8 cellular contexts compared by ENCODE assay signal in the genomic region with DNA sequence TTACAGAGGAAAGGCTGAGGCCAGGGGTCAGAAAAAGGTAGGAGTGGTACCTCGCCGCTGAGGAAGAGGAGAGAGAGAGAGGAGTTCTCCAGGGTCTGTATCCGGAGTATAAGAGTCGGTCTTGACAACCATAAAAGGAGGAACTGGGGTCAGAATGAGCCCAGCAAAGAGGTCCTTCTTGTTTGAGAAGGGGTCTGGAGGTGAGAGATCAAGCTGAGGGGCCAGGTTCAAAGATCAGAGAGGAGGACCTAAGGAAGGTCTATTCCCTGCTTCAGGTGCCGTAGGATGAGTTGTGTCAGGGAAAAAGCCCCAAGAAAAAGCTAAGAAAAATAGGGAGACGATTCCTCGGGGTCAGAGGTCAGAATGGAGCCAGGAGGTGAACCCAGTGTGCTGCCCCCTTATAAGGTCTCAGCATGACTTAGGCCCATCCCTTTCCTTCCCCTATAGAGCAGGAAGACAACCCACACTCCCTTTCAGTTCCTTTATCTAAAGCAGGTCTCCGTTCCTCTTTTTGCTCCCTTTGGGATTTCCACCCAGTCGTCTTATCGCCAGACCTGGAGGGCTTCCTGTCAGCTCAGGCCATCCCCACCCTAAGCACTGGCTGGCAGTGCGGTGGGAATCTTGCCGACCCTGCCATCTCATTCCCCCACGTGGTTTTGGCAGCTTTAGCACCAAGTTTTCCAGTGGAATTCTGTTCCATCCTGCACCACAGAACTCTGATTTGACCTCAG. TPM values are rescaled to one million over a fixed set of nuclear protein-coding genes. Genes with fewer than 3 reads are reported as not detected.
DNase-seq lines count a peak whose midpoint lies in the region; ATAC-seq and TF ChIP-seq lines count a peak whose summit lies in the region.

No MANE protein-coding gene starts in this region.

- WGBS in mammary epithelial cell (ENCODE audit: low coverage, missing lambda C conversion rate) = 20% methylated on average over 13 of the region's 13 CpGs
- WGBS in lower leg skin, 2 donors = 8 to 12% methylated on average over 13 of the region's 13 CpGs

- peak; percentile 35 for ATAC-seq in GM21619 (IDR thresholded peaks at IDR 0.05; ENCODE audit: unreplicated experiment)

- no peaks in the 10 kb centered on the region for H3K27me3 ChIP-seq in mammary epithelial cell (ENCODE audit: insufficient read depth, low read length)

- peaks cover 6% of the 10 kb centered on the region for H3K36me3 ChIP-seq in mammary epithelial cell (ENCODE audit: insufficient read depth, low read length)

- H3K9me3 Mint-ChIP-seq in type B pancreatic cell = peaks cover 5% of the 10 kb centered on the region

- H3K4me3 Mint-ChIP-seq in type B pancreatic cell = peak overlapping the region; percentile 99

- H3K4me1 ChIP-seq in mammary epithelial cell (ENCODE audit: insufficient read depth, low read length) = peaks cover 8% of the 10 kb centered on the region

- TF ChIP-seq POLR2A in lower leg skin (IDR thresholded peaks at IDR 0.05) = no peak

- in situ Hi-C loops in mammary epithelial cell (cut with MboI; ENCODE audit: low sequenced_read_pairs in 2 of 2) = no loop called here

- H2AFZ ChIP-seq in mammary epithelial cell (ENCODE audit: low read depth, low read length) = peak overlapping the region; percentile 81

- no peaks in the 10 kb centered on the region for H3K27me3 Mint-ChIP-seq in type B pancreatic cell

- H3K79me2 ChIP-seq in mammary epithelial cell (ENCODE audit: insufficient read depth, low read length) = peaks cover 21% of the 10 kb centered on the region

- dilution Hi-C loops in mammary epithelial cell (cut with HindIII; ENCODE audit: low sequenced_read_pairs) = no loop called here

- H3K4me2 ChIP-seq in mammary epithelial cell (ENCODE audit: insufficient read depth, low read depth, low read length) = peak overlapping the region; percentile 80

- H3K27ac Mint-ChIP-seq in type B pancreatic cell = peak overlapping the region; percentile 90

- H3K9ac ChIP-seq in mammary epithelial cell (ENCODE audit: insufficient read depth, low read length) = peak overlapping the region; percentile 78

- peaks cover 10% of the 10 kb centered on the region for H3K36me3 Mint-ChIP-seq in type B pancreatic cell

- no peaks in the 10 kb centered on the region for H4K20me1 ChIP-seq in mammary epithelial cell (ENCODE audit: insufficient read depth, low read length)

- peak overlapping the region; percentile 53 for H3K27ac ChIP-seq in mammary epithelial cell (ENCODE audit: insufficient read depth, low read depth, low read length)

- intact Hi-C loops in mammary epithelial cell (cut with micrococcal nuclease) (loop anchor here (5.0 kb wide), 1 partner anchor 148 kb away; no protein-coding TSS in a partner anchor), lower leg skin (cut with DNase I; ENCODE audit: low total_unique reads) (no loop called here)

- BruUV-seq in mammary epithelial cell (replicated peaks; lab: Mats Ljungman, UMichigan) = TSS peak; percentile 53

- TF ChIP-seq CTCF in mammary epithelial cell (conservative IDR thresholded peaks at IDR 0.05 in 1 of 2, IDR thresholded peaks at IDR 0.05 in 1 of 2; ENCODE audit: extremely low read depth in 1 of 2, insufficient read depth in 1 of 2, low read depth in 1 of 2, low read length in 2 of 2) (no peak), lower leg skin (IDR thresholded peaks at IDR 0.05) (no peak), type B pancreatic cell (conservative IDR thresholded peaks at IDR 0.05) (no peak)

- H3K4me1 Mint-ChIP-seq in type B pancreatic cell (ENCODE audit: unreplicated experiment) = peaks cover 14% of the 10 kb centered on the region

- CTCF ChIA-PET in mammary epithelial cell (lab: Charles Lee; ENCODE audit: low non-redundant PET) = no interaction called here

- H3K9me3 ChIP-seq in mammary epithelial cell (replicated peaks; ENCODE audit: insufficient read depth, low read length) = no peaks in the 10 kb centered on the region

- DNase-seq in Ammon's horn (ENCODE audit: low spot score) (peak; percentile 61), NOMO-1 treated with DMSO at 0.1 percent for 48 hours (lab: John Stamatoyannopoulos, UW; ENCODE audit: unreplicated experiment) (peak; percentile 90), mammary epithelial cell (no peak), lower leg skin (ENCODE audit: low spot score in 2 of 2) (no peak), type B pancreatic cell (ENCODE audit: extremely low spot score, unreplicated experiment) (no peak), NCI-H2196 treated with DMSO at 0.1 percent for 48 hours (lab: John Stamatoyannopoulos, UW; ENCODE audit: unreplicated experiment) (no peak), DMS79 treated with DMSO at 0.1 percent for 48 hours (lab: John Stamatoyannopoulos, UW) (no peak)

- peak overlapping the region; percentile 65 to 93 (median 79) for H3K4me3 ChIP-seq in mammary epithelial cell (replicated peaks in 1 of 3; ENCODE audit: insufficient read depth in 1 of 3, low read depth in 2 of 3, low read length in 3 of 3)
- peak overlapping the region; percentile 99 for H3K4me3 ChIP-seq in lower leg skin (ENCODE audit: low read depth, poor library complexity, severe bottlenecking)

RNA-seq across cellular contexts. Expression of gene MTMR14, which starts 0.7 kb away (rescaled TPM):
- total RNA-seq in mammary epithelial cell (10 to 100 TPM; 30.0 to 31.5 TPM), lower leg skin (10 to 100 TPM; 27.5 to 39.4 (median 34.6) TPM), type B pancreatic cell (ENCODE audit: low replicate concordance) (30.0 and 34.7 TPM in 2 replicates)
- 24.8 TPM for polyA plus RNA-seq in mammary epithelial cell
- polyA minus RNA-seq in mammary epithelial cell = 40.2 TPM

RNA-seq across cellular contexts. Expression of gene CPNE9, which starts 53.7 kb away (rescaled TPM):
- total RNA-seq in mammary epithelial cell (not detected), lower leg skin (1 to 10 TPM in 2 of 4 donors, under 1 TPM in 2; 0.54 to 1.6 (median 1.1) TPM), type B pancreatic cell (ENCODE audit: low replicate concordance) (0.34 and 0.59 TPM in 2 replicates)
- polyA plus RNA-seq in mammary epithelial cell = not detected
- polyA minus RNA-seq in mammary epithelial cell = not detected

Comparison
In these comparisons a context has a peak if more than half of its experiments do, and no peak if none do; other contexts are left out.
1. DNase-seq: peak in Ammon's horn (single experiment) and NOMO-1 treated with DMSO at 0.1 percent for 48 hours (single experiment); none in mammary epithelial cell (single experiment), lower leg skin (0 of 2), type B pancreatic cell (single experiment), NCI-H2196 treated with DMSO at 0.1 percent for 48 hours (single experiment) and DMS79 treated with DMSO at 0.1 percent for 48 hours (single experiment).